ENCODE assay signal across 10 cellular contexts in the genomic region with DNA sequence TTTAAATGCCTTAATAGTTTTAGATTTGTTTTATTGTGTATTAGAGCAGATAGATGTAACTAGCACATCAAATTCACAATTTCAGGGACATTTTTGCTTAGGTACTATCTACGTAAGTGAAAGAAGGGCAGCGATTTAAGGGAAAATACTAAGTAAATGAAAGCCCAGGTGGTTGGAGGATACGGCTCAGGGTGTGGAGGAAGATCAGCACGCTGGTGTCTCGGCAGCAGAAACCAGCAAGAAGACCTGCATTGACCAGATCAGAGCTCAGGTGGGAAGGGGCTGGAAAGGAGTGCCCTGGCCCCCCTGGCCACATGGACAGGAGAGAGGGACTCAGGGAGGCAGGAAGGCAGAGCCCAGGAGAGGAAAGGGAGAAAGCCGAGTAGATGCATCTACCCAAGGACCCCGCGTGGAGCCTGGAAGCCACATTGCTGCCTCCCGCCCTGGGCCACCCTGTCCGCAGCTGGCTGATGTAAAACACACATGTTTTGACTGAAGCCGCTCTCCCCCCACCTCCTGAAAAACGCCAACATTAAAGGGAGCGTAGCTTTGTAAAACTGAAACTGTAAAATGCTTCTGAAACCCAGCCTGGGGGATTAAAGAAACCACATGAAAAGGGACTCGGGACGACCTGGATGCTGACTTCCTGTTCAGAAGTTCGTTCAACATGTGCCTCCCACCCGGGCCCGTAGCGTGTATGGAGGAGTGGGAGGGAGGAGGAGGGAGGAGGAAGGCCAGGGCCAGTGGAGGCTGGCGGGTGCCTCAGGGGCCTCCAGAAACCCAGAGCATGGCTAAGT.
DNase-seq lines count a peak whose midpoint lies in the region; ATAC-seq, FAIRE-seq and TF ChIP-seq lines count a peak whose summit lies in the region.
"Had no signal": no experiment of that assay in that cellular context is flagged by ENCODE, and none has a peak within 500 bp of the region (broad histone marks: within the 10 kb centered on the region; RNA-seq: fewer than 3 reads in every experiment).

No MANE protein-coding gene starts in this region.

- TF ChIP-seq CTCF in MM.1S (IDR thresholded peaks at IDR 0.05; ENCODE audit: low read length) (no peak), K562 (IDR thresholded peaks at IDR 0.05 in 2 of 3, conservative IDR thresholded peaks at IDR 0.05 in 1 of 3; ENCODE audit: insufficient read depth in 2 of 3, low read depth in 1 of 3, low read length in 3 of 3) (no peak), endothelial cell (IDR thresholded peaks at IDR 0.05; ENCODE audit: unreplicated experiment) (no peak)

- H3K27ac ChIP-seq in MM.1S (ENCODE audit: low read length) (peak overlapping the region; percentile 60; the same call in 1 of the 2 replicates), K562 (ENCODE audit: extremely low read depth, low read depth, low read length) (no peak overlapping the region)

- H3F3A ChIP-seq in MM.1S (ENCODE audit: insufficient read depth, low read length) = peaks cover 8% of the 10 kb centered on the region

- H2AFZ ChIP-seq in MM.1S (ENCODE audit: low read length) (no peak overlapping the region), K562 (ENCODE audit: low read depth, low read length) (peak overlapping the region; percentile 63; the same call in 1 of the 2 replicates)

- TF ChIP-seq RAD21 in K562 (CRISPR knock-in tag; conservative IDR thresholded peaks at IDR 0.05 in 1 of 2, IDR thresholded peaks at IDR 0.05 in 1 of 2) = no peak

- H4K20me1 ChIP-seq in MM.1S (ENCODE audit: insufficient read depth, low read length) = no peaks in the 10 kb centered on the region
- H4K20me1 ChIP-seq in K562 (replicated peaks; ENCODE audit: control insufficient read depth, insufficient read depth, low read length) = peaks cover 14% of the 10 kb centered on the region

- no peaks in the 10 kb centered on the region for H3K9me1 ChIP-seq in K562 (ENCODE audit: control insufficient read depth, insufficient read depth, low read length)

- POLR2A ChIA-PET in K562 (lab: Yijun Ruan, JAX) = interaction anchor here (0.6 kb wide), 1 partner anchor 439 kb away, joined by 4 read pairs; no protein-coding TSS in a partner anchor

- H3K36me3 Mint-ChIP-seq in stimulated activated naive B cell treated with anti-CD40 and anti-IgM and Interleukin-4, amounts not matched to agents 10 μg/mL and 1 μg/mL and 100 μg/mL, for 72 hours = no peaks in the 10 kb centered on the region
- H3K36me3 Mint-ChIP-seq in endothelial cell (ENCODE audit: low read depth, unreplicated experiment) = no peaks in the 10 kb centered on the region

- no peaks in the 10 kb centered on the region for H3K9me3 Mint-ChIP-seq in stimulated activated naive B cell treated with anti-CD40 and anti-IgM and Interleukin-4, amounts not matched to agents 10 μg/mL and 1 μg/mL and 100 μg/mL, for 72 hours
- no peaks in the 10 kb centered on the region for H3K9me3 Mint-ChIP-seq in endothelial cell (ENCODE audit: unreplicated experiment)

- H3K4me3 ChIP-seq in MM.1S (ENCODE audit: low read length) = no peak overlapping the region
- no peak overlapping the region for H3K4me3 ChIP-seq in K562

- peaks cover 27 to 31% of the 10 kb centered on the region in 2 donors for H3K4me1 Mint-ChIP-seq in stimulated activated naive B cell treated with anti-CD40 and anti-IgM and Interleukin-4, amounts not matched to agents 10 μg/mL and 1 μg/mL and 100 μg/mL, for 72 hours
- H3K4me1 Mint-ChIP-seq in endothelial cell (ENCODE audit: unreplicated experiment) = no peaks in the 10 kb centered on the region

- CTCF ChIA-PET in K562 (lab: Yijun Ruan, JAX; ENCODE audit: low intra/inter-chr PET ratio) = interaction anchor here (0.5 to 0.7 kb wide), 2 partner anchors 431 to 445 kb away, joined by 3 read pairs; no protein-coding TSS in a partner anchor

- no TSS peak for BruUV-seq in K562 (replicated peaks; lab: Mats Ljungman, UMichigan)

- in situ Hi-C loops in K562 (cut with MboI) = loop anchor here (5.0 kb wide), 1 partner anchor 433 kb away; no protein-coding TSS in a partner anchor

- no peak for FAIRE-seq in K562 (lab: Jason Lieb, UNC)

- DNase-seq in SIG-M5 treated with dmso at 0.1 percent for 504 hours (lab: John Stamatoyannopoulos, UW; ENCODE audit: unreplicated experiment) (peak; percentile 24), SIG-M5 (lab: John Stamatoyannopoulos, UW) (no peak), MM.1S (peak; percentile 93), K562 (ENCODE audit: extremely low read depth in 1 of 4, low spot score in 3 of 4) (peak in 1 of 4 experiments; percentile 22), NCI-H748 treated with DMSO at 0.1 percent for 48 hours (lab: John Stamatoyannopoulos, UW) (no peak), endothelial cell (ENCODE audit: low spot score) (no peak), GF-D8 (lab: John Stamatoyannopoulos, UW) (no peak)
- DNase-seq in stimulated activated naive B cell treated with anti-CD40 and anti-IgM and Interleukin-4, amounts not matched to agents 10 μg/mL and 1 μg/mL and 100 μg/mL, for 72 hours = peak; percentile 51
- DNase-seq: 8988T, NCI-H2081 had no signal

- H3K36me3 ChIP-seq in MM.1S (replicated peaks; ENCODE audit: insufficient read depth, low read length) = no peaks in the 10 kb centered on the region
- no peaks in the 10 kb centered on the region for H3K36me3 ChIP-seq in K562 (ENCODE audit: control insufficient read depth, insufficient read depth, low read length)

- H3K27me3 Mint-ChIP-seq in stimulated activated naive B cell treated with anti-CD40 and anti-IgM and Interleukin-4, amounts not matched to agents 10 μg/mL and 1 μg/mL and 100 μg/mL, for 72 hours = peaks cover 42 to 50% of the 10 kb centered on the region in 2 donors
- H3K27me3 Mint-ChIP-seq in endothelial cell (ENCODE audit: unreplicated experiment) = peaks cover 6% of the 10 kb centered on the region

- H3K27ac Mint-ChIP-seq in stimulated activated naive B cell treated with anti-CD40 and anti-IgM and Interleukin-4, amounts not matched to agents 10 μg/mL and 1 μg/mL and 100 μg/mL, for 72 hours = peak overlapping the region; percentile 20
- no peak overlapping the region for H3K27ac Mint-ChIP-seq in endothelial cell (ENCODE audit: unreplicated experiment)

- WGBS in K562 (ENCODE audit: insufficient coverage, low coverage, missing lambda C conversion rate) = 8% methylated on average over 20 of the region's 20 CpGs

- peak overlapping the region; percentile 35; the same call in 1 of the 2 replicates for H3K9ac ChIP-seq in MM.1S (ENCODE audit: low read length)
- peak overlapping the region in 1 of 2 experiments; percentile 76; a peak in 2 of 4 replicates for H3K9ac ChIP-seq in K562 (ENCODE audit: insufficient read depth in 1 of 2, low read depth in 2 of 2, low read length in 2 of 2)

- H3K4me2 ChIP-seq in MM.1S (ENCODE audit: low read depth, low read length) (peak overlapping the region; percentile 52), K562 (ENCODE audit: insufficient read depth, low read length) (no peak overlapping the region)

- H3K9me3 ChIP-seq in MM.1S (replicated peaks; ENCODE audit: insufficient read depth, low read length) = no peaks in the 10 kb centered on the region
- no peaks in the 10 kb centered on the region for H3K9me3 ChIP-seq in K562 (replicated peaks; ENCODE audit: control insufficient read depth, insufficient read depth, low read depth, low read length)

- H3K9me2 ChIP-seq in MM.1S (replicated peaks; ENCODE audit: insufficient read depth, low read length) = no peaks in the 10 kb centered on the region

- H3K4me3 Mint-ChIP-seq in stimulated activated naive B cell treated with anti-CD40 and anti-IgM and Interleukin-4, amounts not matched to agents 10 μg/mL and 1 μg/mL and 100 μg/mL, for 72 hours = peak overlapping the region; percentile 11 to 36
- H3K4me3 Mint-ChIP-seq in endothelial cell (ENCODE audit: unreplicated experiment) = no peak overlapping the region

- H3K27me3 ChIP-seq in MM.1S (replicated peaks; ENCODE audit: insufficient read depth, low read length) (peaks cover 47% of the 10 kb centered on the region), K562 (ENCODE audit: control insufficient read depth in 2 of 2, insufficient read depth in 2 of 2, low read length in 2 of 2) (peaks cover 35 to 80% of the 10 kb centered on the region in 2 experiments)

- no peak for TF ChIP-seq POLR2A in K562 (conservative IDR thresholded peaks at IDR 0.05)

- peak; percentile 55 for ATAC-seq in K562
- peak; percentile 77 to 83 for ATAC-seq in stimulated activated naive B cell treated with anti-CD40 and anti-IgM and Interleukin-4, amounts not matched to agents 10 μg/mL and 1 μg/mL and 100 μg/mL, for 72 hours (replicated peaks)

- H3K4me1 ChIP-seq in MM.1S (ENCODE audit: low read length) = peaks cover 30% of the 10 kb centered on the region
- peaks cover 0 to 14% of the 10 kb centered on the region in 2 experiments; a peak in 4 of 5 replicates for H3K4me1 ChIP-seq in K562 (replicated peaks in 1 of 2; ENCODE audit: control insufficient read depth in 2 of 2, insufficient read depth in 2 of 2, low read length in 2 of 2)

- H3K79me2 ChIP-seq in MM.1S (ENCODE audit: low read length) (no peaks in the 10 kb centered on the region), K562 (ENCODE audit: control insufficient read depth, insufficient read depth, low read length) (no peaks in the 10 kb centered on the region)

- intact Hi-C loops in K562 (cut with micrococcal nuclease) = loop anchor here (10.0 kb wide), 1 partner anchor 425 kb away; no protein-coding TSS in a partner anchor

- TF ChIP-seq EP300 in K562 (IDR thresholded peaks at IDR 0.05; ENCODE audit: low read length) = no peak

TF ChIP-seq in K562, 482 proteins besides CTCF, POLR2A, EP300 and RAD21 (continues in another document):
- TF ChIP-seq, protein P1, sequence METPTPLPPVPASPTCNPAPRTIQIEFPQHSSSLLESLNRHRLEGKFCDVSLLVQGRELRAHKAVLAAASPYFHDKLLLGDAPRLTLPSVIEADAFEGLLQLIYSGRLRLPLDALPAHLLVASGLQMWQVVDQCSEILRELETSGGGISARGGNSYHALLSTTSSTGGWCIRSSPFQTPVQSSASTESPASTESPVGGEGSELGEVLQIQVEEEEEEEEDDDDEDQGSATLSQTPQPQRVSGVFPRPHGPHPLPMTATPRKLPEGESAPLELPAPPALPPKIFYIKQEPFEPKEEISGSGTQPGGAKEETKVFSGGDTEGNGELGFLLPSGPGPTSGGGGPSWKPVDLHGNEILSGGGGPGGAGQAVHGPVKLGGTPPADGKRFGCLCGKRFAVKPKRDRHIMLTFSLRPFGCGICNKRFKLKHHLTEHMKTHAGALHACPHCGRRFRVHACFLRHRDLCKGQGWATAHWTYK (CRISPR knock-in tag; IDR thresholded peaks at IDR 0.05) = no peak
- TF ChIP-seq SIN3A (IDR thresholded peaks at IDR 0.05; ENCODE audit: borderline replicate concordance in 2 of 2, control insufficient read depth in 1 of 2, low read depth in 2 of 2, low read length in 2 of 2) (no peak), SMC3 (conservative IDR thresholded peaks at IDR 0.05; ENCODE audit: insufficient read depth, low read depth, low read length) (no peak), MYC (IDR thresholded peaks at IDR 0.05; ENCODE audit: low read depth, low read length) (0 out of 2 replicates have a peak, but pooled peaks have one; percentile 12), MYC (CRISPR knock-in tag; IDR thresholded peaks at IDR 0.05; ENCODE audit: borderline replicate concordance, low read depth) (no peak), BMI1 (IDR thresholded peaks at IDR 0.05; ENCODE audit: low read length) (no peak), ZFP30 (CRISPR knock-in tag; IDR thresholded peaks at IDR 0.05; ENCODE audit: borderline replicate concordance) (no peak)

Comparison
In these comparisons a context has a peak if more than half of its experiments do, and no peak if none do; other contexts are left out.
1. DNase-seq: peak in SIG-M5 treated with dmso at 0.1 percent for 504 hours (single experiment), MM.1S (single experiment) and stimulated activated naive B cell treated with anti-CD40 and anti-IgM and Interleukin-4, amounts not matched to agents 10 μg/mL and 1 μg/mL and 100 μg/mL, for 72 hours (single experiment); none in SIG-M5 (single experiment), NCI-H748 treated with DMSO at 0.1 percent for 48 hours (single experiment), endothelial cell (single experiment) and GF-D8 (single experiment).